Comparison of ENCODE assay signal across 8 cellular contexts in the genomic region with DNA sequence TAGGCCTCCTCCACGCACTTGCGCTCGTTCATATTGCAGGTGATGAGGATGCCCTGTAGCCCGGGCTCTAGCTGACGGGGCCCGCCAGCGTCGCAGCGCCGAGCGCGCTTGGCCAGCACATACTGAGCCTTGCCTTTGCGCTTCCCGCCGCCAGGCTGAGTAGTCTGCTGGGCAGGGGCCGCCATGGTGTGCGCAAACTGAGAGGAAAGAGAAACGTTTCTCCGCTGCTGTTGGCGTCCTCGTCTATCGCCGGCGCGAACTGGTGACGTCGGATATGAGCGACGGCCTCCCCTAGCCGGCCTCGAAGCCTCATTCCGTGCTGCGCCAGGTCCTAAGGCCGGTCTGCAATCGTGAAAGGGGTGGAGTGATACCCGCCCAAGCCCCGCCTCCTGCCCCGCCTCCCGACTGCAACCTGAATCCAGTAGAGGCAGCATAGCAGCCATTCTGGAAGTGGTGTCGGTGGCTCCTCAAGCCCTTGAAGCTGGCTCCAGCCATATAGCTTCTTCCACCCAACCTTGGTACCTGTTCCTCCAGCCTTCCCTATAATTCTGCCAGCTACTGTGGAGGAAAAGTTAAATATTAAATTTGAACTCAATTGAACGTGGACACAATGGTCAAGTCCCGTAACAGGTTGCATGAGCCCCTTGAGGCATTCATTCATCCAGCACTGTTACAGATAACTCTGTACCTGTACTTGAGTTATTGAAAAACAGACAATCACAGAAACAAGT. TPM values are rescaled to one million over a fixed set of nuclear protein-coding genes. Genes with fewer than 3 reads are reported as not detected.
DNase-seq lines count a peak whose midpoint lies in the region; ATAC-seq and TF ChIP-seq lines count a peak whose summit lies in the region.

Gene THUMPD1 (minus strand): TSS at position 264 of the 731 bp plus-strand sequence. CDS start 79 bp downstream, at position 185.

- DNase-seq in NCI-H526 (lab: John Stamatoyannopoulos, UW) (peak; percentile 88 to 96), colonic mucosa (peak; percentile 99), left kidney (ENCODE audit: low read depth, low spot score) (peak; percentile 98)
- DNase-seq in activated CD4-positive, alpha-beta T cell treated with anti-CD3 and anti-CD28 coated beads, Interleukin-2, amount 10 ng/mL, durations not matched to agents 24 days and 14 days = peak; percentile 98
- peak; percentile 98 for DNase-seq in stimulated activated CD4-positive, alpha-beta T cell treated with anti-CD3 and anti-CD28 coated beads, Interleukin-1b, Interleukin-23, amount 100 ng/mL, for 48 hours

- peaks cover 11 to 26% (median 16%) of the 10 kb centered on the region in 10 experiments for H3K4me1 ChIP-seq in BLaER1 treated with 17β-estradiol and CSF1 and Interleukin-3, amounts not matched to agents 10 nM and 100 nM
- peaks cover 11% of the 10 kb centered on the region for H3K4me1 ChIP-seq in colonic mucosa

- no peaks in the 10 kb centered on the region for H3K27me3 Mint-ChIP-seq in activated CD4-positive, alpha-beta T cell treated with anti-CD3 and anti-CD28 coated beads, Interleukin-2, amount 10 ng/mL, durations not matched to agents 24 days and 14 days

- H3K4me2 ChIP-seq in BLaER1 treated with 17β-estradiol and CSF1 and Interleukin-3, amounts not matched to agents 10 nM and 100 nM = peak within 1 kb of the TSS; percentile 85 to 98 (median 94)

- peak within 1 kb of the TSS; percentile 89 to 96 (median 91) for H3K9ac ChIP-seq in BLaER1 treated with 17β-estradiol and CSF1 and Interleukin-3, amounts not matched to agents 10 nM and 100 nM
- peak within 1 kb of the TSS; percentile 87 to 93 for H3K9ac ChIP-seq in colonic mucosa (ENCODE audit: low read depth in 2 of 2, low read length in 2 of 2)

- H3K9me3 Mint-ChIP-seq in activated CD4-positive, alpha-beta T cell treated with anti-CD3 and anti-CD28 coated beads, Interleukin-2, amount 10 ng/mL, durations not matched to agents 24 days and 14 days = peaks cover 5% of the 10 kb centered on the region

- ATAC-seq in GM19324 (IDR thresholded peaks at IDR 0.05; ENCODE audit: low FRiP score, unreplicated experiment) (peak; percentile 90), HG03460 (IDR thresholded peaks at IDR 0.05; ENCODE audit: unreplicated experiment) (peak; percentile 85)

- intact Hi-C loops in activated CD4-positive, alpha-beta T cell treated with anti-CD3 and anti-CD28 coated beads, Interleukin-2, amount 10 ng/mL, durations not matched to agents 24 days and 14 days (cut with micrococcal nuclease) = loop anchor here (1.0 to 2.0 kb wide), 4 partner anchors 22 to 1449 kb away; partner anchors contain the start of genes DCUN1D3, ERI2, LYRM1 and REXO5
- intact Hi-C loops in colonic mucosa (cut with DNase I) = no loop called here

- peak within 1 kb of the TSS; percentile 94 for H3K27ac Mint-ChIP-seq in activated CD4-positive, alpha-beta T cell treated with anti-CD3 and anti-CD28 coated beads, Interleukin-2, amount 10 ng/mL, durations not matched to agents 24 days and 14 days

- H3K36me3 ChIP-seq in BLaER1 treated with 17β-estradiol and CSF1 and Interleukin-3, amounts not matched to agents 10 nM and 100 nM = peaks cover 24 to 35% (median 31%) of the 10 kb centered on the region in 11 experiments
- H3K36me3 ChIP-seq in colonic mucosa = no peaks in the 10 kb centered on the region

- TF ChIP-seq CTCF in colonic mucosa (IDR thresholded peaks at IDR 0.05) = no peak

- H3K27me3 ChIP-seq in BLaER1 treated with 17β-estradiol and CSF1 and Interleukin-3, amounts not matched to agents 10 nM and 100 nM = no peaks in the 10 kb centered on the region
- no peaks in the 10 kb centered on the region for H3K27me3 ChIP-seq in colonic mucosa

- peaks cover 4 to 12% (median 8%) of the 10 kb centered on the region in 11 experiments for H3K9me3 ChIP-seq in BLaER1 treated with 17β-estradiol and CSF1 and Interleukin-3, amounts not matched to agents 10 nM and 100 nM (replicated peaks in 1 of 11)
- H3K9me3 ChIP-seq in colonic mucosa = no peaks in the 10 kb centered on the region

- peak within 1 kb of the TSS; percentile 87 to 96 (median 91) for H3K27ac ChIP-seq in BLaER1 treated with 17β-estradiol and CSF1 and Interleukin-3, amounts not matched to agents 10 nM and 100 nM
- peak within 1 kb of the TSS; percentile 97 for H3K27ac ChIP-seq in colonic mucosa

- H3K36me3 Mint-ChIP-seq in activated CD4-positive, alpha-beta T cell treated with anti-CD3 and anti-CD28 coated beads, Interleukin-2, amount 10 ng/mL, durations not matched to agents 24 days and 14 days (ENCODE audit: low read depth) = peaks cover 13% of the 10 kb centered on the region

- H3K4me1 Mint-ChIP-seq in activated CD4-positive, alpha-beta T cell treated with anti-CD3 and anti-CD28 coated beads, Interleukin-2, amount 10 ng/mL, durations not matched to agents 24 days and 14 days = peaks cover 14% of the 10 kb centered on the region

- peaks cover 27 to 42% (median 36%) of the 10 kb centered on the region in 11 experiments; a peak in 20 of 22 replicates for H4K20me1 ChIP-seq in BLaER1 treated with 17β-estradiol and CSF1 and Interleukin-3, amounts not matched to agents 10 nM and 100 nM

- peak within 1 kb of the TSS; percentile 95 for H3K4me3 Mint-ChIP-seq in activated CD4-positive, alpha-beta T cell treated with anti-CD3 and anti-CD28 coated beads, Interleukin-2, amount 10 ng/mL, durations not matched to agents 24 days and 14 days

- H3K4me3 ChIP-seq in BLaER1 treated with 17β-estradiol and CSF1 and Interleukin-3, amounts not matched to agents 10 nM and 100 nM = peak within 1 kb of the TSS; percentile 74 to 95 (median 84)
- peak within 1 kb of the TSS; percentile 98 for H3K4me3 ChIP-seq in colonic mucosa

RNA-seq across cellular contexts. Expression of gene THUMPD1, which starts in this region (rescaled TPM):
- total RNA-seq in activated CD4-positive, alpha-beta T cell treated with anti-CD3 and anti-CD28 coated beads, Interleukin-2, amount 10 ng/mL, durations not matched to agents 24 days and 14 days = 44.7 and 47.4 TPM in 2 replicates
- total RNA-seq in colonic mucosa = 10 to 100 TPM; 32.8 to 36.8 TPM

Comparison
In these comparisons a context has a peak if more than half of its experiments do, and no peak if none do; other contexts are left out.
1. Peak in every context shown above with its lines: DNase-seq, ATAC-seq, H3K4me3 ChIP-seq and H3K27ac ChIP-seq.